ENCODE assay signal across 12 cellular contexts in genomic region chr14:52033131-52033642, GRCh38. TPM values are rescaled to one million over a fixed set of nuclear protein-coding genes. Genes with fewer than 3 reads are reported as not detected.
DNase-seq lines count a peak whose midpoint lies in the region; TF ChIP-seq lines count a peak whose summit lies in the region.
"Had no signal": no experiment of that assay in that cellular context is flagged by ENCODE, and none has a peak within 500 bp of the region (broad histone marks: within the 10 kb centered on the region; RNA-seq: fewer than 3 reads in every experiment).

No MANE protein-coding gene starts in this region.

- H3K27me3 ChIP-seq in osteoblast (ENCODE audit: insufficient read depth, low read length) = no peaks in the 10 kb centered on the region
- no peaks in the 10 kb centered on the region for H3K27me3 ChIP-seq in transverse colon
- H3K27me3 ChIP-seq: right lobe of liver had no signal

- CTCF ChIA-PET in OCI-LY7 (lab: Charles Lee; ENCODE audit: unreplicated experiment) = no interaction called here

- no peak for TF ChIP-seq POLR2A in transverse colon (IDR thresholded peaks at IDR 0.05)

- peak; percentile 52 for DNase-seq in AG09319 (ENCODE audit: extremely low read depth, low read depth)
- DNase-seq in LHCN-M2 (ENCODE audit: low read depth) = peak; percentile 85
- DNase-seq in dedifferentiated amniotic fluid mesenchymal stem cell (ENCODE audit: extremely low spot score) = peak; percentile 64
- peak; percentile 56 for DNase-seq in osteoblast (ENCODE audit: insufficient read length, low spot score, missing footprints)
- DNase-seq in AML-193 (lab: John Stamatoyannopoulos, UW) = no peak
- DNase-seq in transverse colon = no peak
- DNase-seq in SKM-1 treated with dmso at 0.1 percent for 144 hours (lab: John Stamatoyannopoulos, UW; ENCODE audit: unreplicated experiment) = no peak
- no peak for DNase-seq in OCI-LY7 (ENCODE audit: low spot score)
- DNase-seq: CD8-positive, alpha-beta T cell; cerebellar nuclear complex; right lobe of liver; T-helper 9 cell had no signal

- H3K4me2 ChIP-seq in osteoblast (ENCODE audit: insufficient read depth, low read length) = peak overlapping the region; percentile 67
- H3K4me2 ChIP-seq in OCI-LY7 (ENCODE audit: low read length) = no peak overlapping the region

- H4K20me1 ChIP-seq in osteoblast (ENCODE audit: insufficient read depth, low read length) (no peaks in the 10 kb centered on the region), OCI-LY7 (ENCODE audit: insufficient read depth, low read length) (no peaks in the 10 kb centered on the region)

- no peaks in the 10 kb centered on the region for H3K9me3 ChIP-seq in osteoblast (ENCODE audit: low read depth, low read length)
- no peaks in the 10 kb centered on the region for H3K9me3 ChIP-seq in transverse colon
- no peaks in the 10 kb centered on the region for H3K9me3 ChIP-seq in OCI-LY7 (ENCODE audit: low read length)
- H3K9me3 ChIP-seq: right lobe of liver had no signal

- BruUV-seq in OCI-LY7 (replicated peaks; lab: Mats Ljungman, UMichigan) = no TSS peak

- POLR2A ChIA-PET in OCI-LY7 (lab: Charles Lee) = no interaction called here

- TF ChIP-seq CTCF in AG09319 (IDR thresholded peaks at IDR 0.05; ENCODE audit: low read depth, low read length) (no peak), osteoblast (IDR thresholded peaks at IDR 0.05; ENCODE audit: extremely low read depth, low read depth, low read length) (no peak), transverse colon (IDR thresholded peaks at IDR 0.05) (no peak), OCI-LY7 (conservative IDR thresholded peaks at IDR 0.05; ENCODE audit: low read length) (no peak)

- TF ChIP-seq EP300 in transverse colon (IDR thresholded peaks at IDR 0.05; ENCODE audit: low read depth) = no peak

- peaks cover 29% of the 10 kb centered on the region for H3K4me1 ChIP-seq in osteoblast (ENCODE audit: insufficient read depth, low read length)
- peaks cover 0 to 4% (median 1%) of the 10 kb centered on the region in 4 donors for H3K4me1 ChIP-seq in transverse colon
- H3K4me1 ChIP-seq in OCI-LY7 (ENCODE audit: insufficient read depth, low read length, poor library complexity, severe bottlenecking) = no peaks in the 10 kb centered on the region
- H3K4me1 ChIP-seq: right lobe of liver had no signal

- peak overlapping the region; percentile 96 for H3K27ac ChIP-seq in osteoblast (ENCODE audit: low read depth, low read length)
- H3K27ac ChIP-seq in transverse colon = peak overlapping the region in 1 of 4 donors; percentile 11
- H3K27ac ChIP-seq in OCI-LY7 (ENCODE audit: low read depth, low read length, poor library complexity, severe bottlenecking) = no peak overlapping the region
- H3K27ac ChIP-seq: right lobe of liver had no signal

- H3K9me2 ChIP-seq in OCI-LY7 (ENCODE audit: insufficient read depth, low read length) = no peaks in the 10 kb centered on the region

- in situ Hi-C loops in transverse colon (cut with MboI; ENCODE audit: low pct_ligation_motif_present in 1 of 4, low pct_unique_long_range_greater_than_20kb in 1 of 4, low sequenced_read_pairs in 3 of 4) = no loop called here

- peaks cover 21% of the 10 kb centered on the region for H3K36me3 ChIP-seq in osteoblast (ENCODE audit: insufficient read depth, low read length)
- H3K36me3 ChIP-seq in transverse colon = no peaks in the 10 kb centered on the region
- no peaks in the 10 kb centered on the region for H3K36me3 ChIP-seq in OCI-LY7 (ENCODE audit: insufficient read depth, low read length)
- H3K36me3 ChIP-seq: right lobe of liver had no signal

- peak overlapping the region; percentile 28 for H2AFZ ChIP-seq in osteoblast (ENCODE audit: low read length)
- no peak overlapping the region for H2AFZ ChIP-seq in OCI-LY7 (ENCODE audit: low read length)

- H3K79me2 ChIP-seq in osteoblast (ENCODE audit: insufficient read depth, low read length) = no peaks in the 10 kb centered on the region
- H3K79me2 ChIP-seq in OCI-LY7 (ENCODE audit: insufficient read depth, low read depth, low read length) = no peaks in the 10 kb centered on the region

- WGBS in transverse colon (ENCODE audit: low coverage in 1 of 2), 2 donors = 44 to 60% methylated on average over 6 to 10 of the region's 10 CpGs

- peak overlapping the region; percentile 24 for H3K4me3 ChIP-seq in osteoblast (ENCODE audit: insufficient read depth, low read length)
- H3K4me3 ChIP-seq in transverse colon = no peak overlapping the region
- no peak overlapping the region for H3K4me3 ChIP-seq in OCI-LY7 (ENCODE audit: low read depth, low read length, poor library complexity, severe bottlenecking)
- H3K4me3 ChIP-seq: right lobe of liver had no signal

- intact Hi-C loops in transverse colon (cut with DNase I; ENCODE audit: low total_unique reads) = no loop called here
- intact Hi-C loops in OCI-LY7 (cut with micrococcal nuclease; ENCODE audit: unreplicated experiment) = no loop called here

RNA-seq across cellular contexts. Expression of gene NID2, which starts 35.7 kb away (rescaled TPM):
- total RNA-seq in LHCN-M2 (2014; rRNA removed) (11.1 and 13.3 TPM in 2 replicates), osteoblast (138 and 141 TPM in 2 replicates), transverse colon (10 to 100 TPM in 3 of 4 donors, 1 to 10 TPM in 1; 8.3 to 62.7 (median 27.4) TPM), OCI-LY7 (2022) (not detected in 2 replicates)
- polyA plus RNA-seq in LHCN-M2 (2012) = 39.7 TPM
- not detected in 2 replicates for total RNA-seq in OCI-LY7 (2014; rRNA removed; shearing (Covaris generic))
- total RNA-seq: CD8-positive, alpha-beta T cell had no signal

RNA-seq across cellular contexts. Expression of gene RTRAF, which starts 43.8 kb away (rescaled TPM):
- total RNA-seq in LHCN-M2 (2014; rRNA removed) (60.4 and 80.8 TPM in 2 replicates), osteoblast (53.2 and 63.6 TPM in 2 replicates), transverse colon (10 to 100 TPM; 28.1 to 92.8 (median 51.5) TPM), OCI-LY7 (2022) (213 and 233 TPM in 2 replicates)
- polyA plus RNA-seq in LHCN-M2 (2012) = 219 TPM
- 194 and 244 TPM in 2 replicates for total RNA-seq in OCI-LY7 (2014; rRNA removed; shearing (Covaris generic))

Comparison
In these comparisons a context has a peak if more than half of its experiments do, and no peak if none do; other contexts are left out.
1. DNase-seq: peak in AG09319 (single experiment), LHCN-M2 (single experiment), dedifferentiated amniotic fluid mesenchymal stem cell (single experiment) and osteoblast (single experiment); none in AML-193 (0 of 2), transverse colon (single experiment), SKM-1 treated with dmso at 0.1 percent for 144 hours (single experiment) and OCI-LY7 (single experiment).
2. RNA of gene NID2, which starts 35.7 kb away (total RNA-seq): 138 to 141 TPM in osteoblast, 8.3 to 62.7 TPM in transverse colon and 11.1 to 13.3 TPM in LHCN-M2; not detected in OCI-LY7; every median in the first group is over 4 times any median in the second.